15 cellular contexts compared by ENCODE assay signal in the genomic region with DNA sequence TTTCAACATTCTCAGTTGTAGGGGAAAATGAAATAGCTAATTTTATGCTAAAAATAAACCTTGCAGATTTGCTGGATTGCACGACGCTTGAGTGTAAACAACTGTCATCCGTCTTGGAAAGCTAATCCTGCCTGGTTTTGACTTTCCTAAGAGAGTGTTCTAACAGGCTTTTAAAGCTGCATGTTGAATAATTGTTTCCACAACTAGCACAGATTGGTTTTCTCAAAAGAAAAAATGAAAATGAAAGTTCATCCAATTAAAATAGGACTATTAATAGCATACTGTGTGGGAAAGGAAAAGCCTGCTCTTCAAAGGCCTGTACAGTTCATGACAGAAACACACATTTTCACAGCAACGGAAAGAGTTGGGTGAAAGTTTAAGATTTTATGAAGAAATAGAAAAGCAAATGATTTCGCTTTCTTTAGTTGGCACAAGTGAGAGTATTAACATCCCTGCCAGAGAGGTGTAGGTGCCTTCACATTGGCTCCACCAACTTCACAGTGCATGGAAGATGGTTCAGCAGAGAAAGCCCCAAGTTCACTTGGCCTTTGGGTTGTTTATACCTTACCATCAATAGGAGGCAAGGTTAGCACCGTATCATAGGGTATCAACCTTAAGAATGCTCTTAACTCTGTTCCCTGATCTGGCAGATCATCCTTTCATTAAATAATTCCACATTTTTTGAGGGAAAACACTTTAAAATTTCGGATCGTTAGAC.
DNase-seq lines count a peak whose midpoint lies in the region; ATAC-seq and TF ChIP-seq lines count a peak whose summit lies in the region.
"Had no signal": no experiment of that assay in that cellular context is flagged by ENCODE, and none has a peak within 500 bp of the region (broad histone marks: within the 10 kb centered on the region; RNA-seq: fewer than 3 reads in every experiment).

No MANE protein-coding gene starts in this region.

- no peaks in the 10 kb centered on the region for H3K27me3 ChIP-seq in upper lobe of right lung
- no peaks in the 10 kb centered on the region for H3K27me3 ChIP-seq in thyroid gland

- H3K27ac ChIP-seq in upper lobe of right lung (peak overlapping the region; percentile 44), thyroid gland (peak overlapping the region in 1 of 3 donors; percentile 52)
- H3K27ac ChIP-seq: 22Rv1 had no signal

- H3K36me3 Mint-ChIP-seq in nephron (ENCODE audit: low read depth), result no peaks in the 10 kb centered on the region
- H3K36me3 Mint-ChIP-seq in T-helper 2 cell treated with Interferon-gamma antibody and Interleukin-4, amounts not matched to agents 5 μg/mL and 100 μg/mL, for 36 hours (ENCODE audit: low read depth), result no peaks in the 10 kb centered on the region

- 58 to 68% methylated on average over 8 of the region's 8 CpGs for WGBS in thyroid gland, 2 donors

- H3K4me3 Mint-ChIP-seq in nephron, result peak overlapping the region in 2 of 3 experiments; percentile 43 to 66
- no peak overlapping the region for H3K4me3 Mint-ChIP-seq in T-helper 2 cell treated with Interferon-gamma antibody and Interleukin-4, amounts not matched to agents 5 μg/mL and 100 μg/mL, for 36 hours
- H3K4me3 Mint-ChIP-seq: activated CD8-positive, alpha-beta T cell treated with anti-CD3 and anti-CD28 coated beads for 36 hours had no signal

- DNase-seq in NCI-H82 (lab: John Stamatoyannopoulos, UW) (peak; percentile 11), NCI-H82 treated with DMSO at 0.1 percent for 48 hours (lab: John Stamatoyannopoulos, UW; ENCODE audit: unreplicated experiment) (no peak), fibroblast of villous mesenchyme (ENCODE audit: low read depth) (peak; percentile 92), upper lobe of right lung (no peak), thyroid gland (no peak)
- DNase-seq in T-helper 2 cell treated with Interferon-gamma antibody and Interleukin-4, amounts not matched to agents 5 μg/mL and 100 μg/mL, for 36 hours (ENCODE audit: low spot score), result no peak
- DNase-seq: activated CD8-positive, alpha-beta T cell treated with anti-CD3 and anti-CD28 coated beads for 36 hours; activated naive CD4-positive, alpha-beta T cell treated with Interleukin-2 at 50 U/mL for 16 hours; Calu3; MM.1S; NCI-H2227 treated with DMSO at 0.1 percent for 48 hours; RPMI8226 had no signal

- H3K27me3 Mint-ChIP-seq in nephron (ENCODE audit: low read depth), result no peaks in the 10 kb centered on the region
- peaks cover 2% of the 10 kb centered on the region for H3K27me3 Mint-ChIP-seq in T-helper 2 cell treated with Interferon-gamma antibody and Interleukin-4, amounts not matched to agents 5 μg/mL and 100 μg/mL, for 36 hours (ENCODE audit: low read depth)

- ATAC-seq in upper lobe of right lung (no peak), HG03521 (IDR thresholded peaks at IDR 0.05; ENCODE audit: unreplicated experiment) (no peak)
- ATAC-seq: activated CD8-positive, alpha-beta T cell treated with anti-CD3 and anti-CD28 coated beads for 36 hours had no signal

- H3K9me3 ChIP-seq in upper lobe of right lung, result no peaks in the 10 kb centered on the region
- no peaks in the 10 kb centered on the region for H3K9me3 ChIP-seq in thyroid gland

- H3K9me3 Mint-ChIP-seq in nephron, result peaks cover 8% of the 10 kb centered on the region
- H3K9me3 Mint-ChIP-seq in T-helper 2 cell treated with Interferon-gamma antibody and Interleukin-4, amounts not matched to agents 5 μg/mL and 100 μg/mL, for 36 hours, result peaks cover 15% of the 10 kb centered on the region
- H3K9me3 Mint-ChIP-seq: activated CD8-positive, alpha-beta T cell treated with anti-CD3 and anti-CD28 coated beads for 36 hours had no signal

- intact Hi-C loops in upper lobe of right lung (cut with DNase I), result no loop called here
- intact Hi-C loops in thyroid gland (cut with DNase I), result loop anchor here (10.0 kb wide), 1 partner anchor 258 kb away; no protein-coding TSS in a partner anchor

- H3K4me3 ChIP-seq in fibroblast of villous mesenchyme (ENCODE audit: low read depth, low read length) (peak overlapping the region; percentile 4), upper lobe of right lung (peak overlapping the region; percentile 20), thyroid gland (replicated peaks in 1 of 3) (no peak overlapping the region)

- no peak for TF ChIP-seq POLR2A in thyroid gland (IDR thresholded peaks at IDR 0.05)

- peak overlapping the region; percentile 96 to 98 (median 97) for H3K27ac Mint-ChIP-seq in nephron
- no peak overlapping the region for H3K27ac Mint-ChIP-seq in T-helper 2 cell treated with Interferon-gamma antibody and Interleukin-4, amounts not matched to agents 5 μg/mL and 100 μg/mL, for 36 hours
- H3K27ac Mint-ChIP-seq: activated CD8-positive, alpha-beta T cell treated with anti-CD3 and anti-CD28 coated beads for 36 hours had no signal

- H3K4me1 Mint-ChIP-seq in nephron, result peaks cover 50% of the 10 kb centered on the region
- H3K4me1 Mint-ChIP-seq in T-helper 2 cell treated with Interferon-gamma antibody and Interleukin-4, amounts not matched to agents 5 μg/mL and 100 μg/mL, for 36 hours (ENCODE audit: low read depth), result no peaks in the 10 kb centered on the region

- TF ChIP-seq CTCF in fibroblast of villous mesenchyme (IDR thresholded peaks at IDR 0.05; ENCODE audit: insufficient read depth, low read depth, low read length), result no peak
- TF ChIP-seq CTCF in nephron (IDR thresholded peaks at IDR 0.05; ENCODE audit: unreplicated experiment in 3 of 3), result no peak
- no peak for TF ChIP-seq CTCF in upper lobe of right lung (IDR thresholded peaks at IDR 0.05)
- TF ChIP-seq CTCF in thyroid gland (IDR thresholded peaks at IDR 0.05), result no peak

- H3K36me3 ChIP-seq in upper lobe of right lung, result no peaks in the 10 kb centered on the region
- H3K36me3 ChIP-seq in thyroid gland, result no peaks in the 10 kb centered on the region

- H3K4me1 ChIP-seq in upper lobe of right lung, result peaks cover 10% of the 10 kb centered on the region
- H3K4me1 ChIP-seq in thyroid gland, result no peaks in the 10 kb centered on the region

Comparison
In these comparisons a context has a peak if more than half of its experiments do, and no peak if none do; other contexts are left out.
1. DNase-seq: peak in NCI-H82 (single experiment) and fibroblast of villous mesenchyme (single experiment); none in NCI-H82 treated with DMSO at 0.1 percent for 48 hours (single experiment), upper lobe of right lung (single experiment), thyroid gland (0 of 2) and T-helper 2 cell treated with Interferon-gamma antibody and Interleukin-4, amounts not matched to agents 5 μg/mL and 100 μg/mL, for 36 hours (single experiment).
2. H3K4me3 ChIP-seq: peak in fibroblast of villous mesenchyme (single experiment) and upper lobe of right lung (single experiment); none in thyroid gland (0 of 3).